1 cellular context compared by ENCODE assay signal in the genomic region with DNA sequence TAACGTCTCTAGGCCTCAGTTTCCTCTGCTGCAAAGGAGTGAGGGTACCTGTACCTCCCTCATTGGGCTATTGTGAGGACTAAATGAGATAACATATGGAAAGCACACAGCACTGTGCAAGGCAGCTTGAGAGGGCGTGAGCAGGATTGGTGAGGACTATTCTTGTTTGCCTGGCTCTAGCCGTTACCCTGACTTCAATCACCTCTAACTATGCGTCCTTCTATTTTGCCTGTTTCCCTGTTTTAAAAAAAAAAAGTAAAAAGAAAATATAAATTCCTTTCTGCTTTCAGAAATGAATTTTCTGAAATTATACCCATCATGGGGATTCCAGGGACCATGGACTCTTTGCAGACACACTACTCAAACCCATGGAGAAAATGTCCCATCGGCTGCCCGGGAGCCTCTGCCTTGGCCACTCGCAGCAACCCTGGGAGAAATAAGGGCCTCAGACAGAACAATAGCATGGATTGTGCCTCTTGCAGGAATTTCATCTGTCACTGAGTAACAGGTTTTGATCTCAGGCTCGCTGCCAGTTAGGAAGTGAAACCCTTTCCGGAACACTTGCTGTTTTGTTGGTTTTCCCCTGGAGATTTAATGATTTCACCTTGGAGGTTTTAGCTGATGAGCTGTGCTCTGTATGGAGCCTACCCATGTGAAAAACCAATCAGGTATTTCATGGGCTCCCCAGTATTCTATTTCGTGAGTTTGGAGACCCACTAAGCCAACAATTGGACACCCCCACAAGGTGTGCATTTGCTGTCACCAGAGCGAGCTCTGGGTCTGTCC.
TF ChIP-seq lines count a peak whose summit lies in the region.

No MANE protein-coding gene starts in this region.

TF ChIP-seq in IMR-90, 13 proteins besides CTCF, POLR2A, EP300 and RAD21 (continued from another document):
- TF ChIP-seq, protein P1, sequence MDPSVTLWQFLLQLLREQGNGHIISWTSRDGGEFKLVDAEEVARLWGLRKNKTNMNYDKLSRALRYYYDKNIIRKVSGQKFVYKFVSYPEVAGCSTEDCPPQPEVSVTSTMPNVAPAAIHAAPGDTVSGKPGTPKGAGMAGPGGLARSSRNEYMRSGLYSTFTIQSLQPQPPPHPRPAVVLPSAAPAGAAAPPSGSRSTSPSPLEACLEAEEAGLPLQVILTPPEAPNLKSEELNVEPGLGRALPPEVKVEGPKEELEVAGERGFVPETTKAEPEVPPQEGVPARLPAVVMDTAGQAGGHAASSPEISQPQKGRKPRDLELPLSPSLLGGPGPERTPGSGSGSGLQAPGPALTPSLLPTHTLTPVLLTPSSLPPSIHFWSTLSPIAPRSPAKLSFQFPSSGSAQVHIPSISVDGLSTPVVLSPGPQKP (IDR thresholded peaks at IDR 0.05; ENCODE audit: borderline replicate concordance, low read depth, low read length) = no peak
- TF ChIP-seq RCOR1 (IDR thresholded peaks at IDR 0.05; ENCODE audit: insufficient replicate concordance, low read length) (no peak), MAFK (IDR thresholded peaks at IDR 0.05; ENCODE audit: low read depth, low read length) (no peak), BHLHE40 (IDR thresholded peaks at IDR 0.05; ENCODE audit: low read depth, low read length) (no peak), RFX5 (IDR thresholded peaks at IDR 0.05; ENCODE audit: low read depth, low read length) (no peak), SMC3 (IDR thresholded peaks at IDR 0.05; ENCODE audit: low read depth, low read length) (no peak), MXI1 (IDR thresholded peaks at IDR 0.05; ENCODE audit: borderline replicate concordance, low read depth, low read length) (no peak), MAZ (IDR thresholded peaks at IDR 0.05; ENCODE audit: borderline replicate concordance, low read depth, low read length) (no peak), CEBPB (IDR thresholded peaks at IDR 0.05; ENCODE audit: low read depth, low read length) (no peak), FOS (IDR thresholded peaks at IDR 0.05; ENCODE audit: low read depth, low read length) (no peak)
- TF ChIP-seq, protein P2, sequence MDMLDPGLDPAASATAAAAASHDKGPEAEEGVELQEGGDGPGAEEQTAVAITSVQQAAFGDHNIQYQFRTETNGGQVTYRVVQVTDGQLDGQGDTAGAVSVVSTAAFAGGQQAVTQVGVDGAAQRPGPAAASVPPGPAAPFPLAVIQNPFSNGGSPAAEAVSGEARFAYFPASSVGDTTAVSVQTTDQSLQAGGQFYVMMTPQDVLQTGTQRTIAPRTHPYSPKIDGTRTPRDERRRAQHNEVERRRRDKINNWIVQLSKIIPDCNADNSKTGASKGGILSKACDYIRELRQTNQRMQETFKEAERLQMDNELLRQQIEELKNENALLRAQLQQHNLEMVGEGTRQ (IDR thresholded peaks at IDR 0.05; ENCODE audit: low read depth, low read length) = no peak
